4 cellular contexts compared by ENCODE assay signal in genomic region chr4:37923089-37923488, GRCh38. TPM values are rescaled to one million over a fixed set of nuclear protein-coding genes. Genes with fewer than 3 reads are reported as not detected.
"Had no signal": no experiment of that assay in that cellular context is flagged by ENCODE, and none has a peak within 500 bp of the region (broad histone marks: within the 10 kb centered on the region; RNA-seq: fewer than 3 reads in every experiment).

No MANE protein-coding gene starts in this region.

RNA-seq across cellular contexts. Expression of gene PTTG2, which starts 37.1 kb away (rescaled TPM):
- total RNA-seq: LHCN-M2, M059J, MCF 10A, NCI-H460 had no signal
